In the genomic region with DNA sequence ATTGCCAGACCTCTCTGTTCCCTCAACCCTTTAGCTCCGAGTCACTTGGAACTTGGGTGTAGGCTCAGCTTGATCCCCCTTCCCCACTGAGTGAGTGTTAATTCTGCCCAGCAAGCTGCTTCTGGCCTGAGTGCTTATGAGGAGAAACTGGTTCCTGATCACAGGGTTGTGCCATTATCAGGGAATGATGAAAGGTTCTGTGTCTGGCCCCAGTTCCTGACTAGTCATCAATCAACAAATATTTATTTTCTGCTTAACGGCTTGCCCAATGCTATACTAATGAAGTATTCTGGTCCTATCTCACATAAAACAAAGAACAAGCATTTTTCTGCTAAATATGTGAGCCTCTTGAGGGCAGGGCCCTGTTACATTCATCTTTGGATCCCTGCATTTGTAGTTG, we compare ENCODE assay signal across 18 cellular contexts. TPM values are rescaled to one million over a fixed set of nuclear protein-coding genes. Genes with fewer than 3 reads are reported as not detected.
DNase-seq lines count a peak whose midpoint lies in the region; ATAC-seq, FAIRE-seq and TF ChIP-seq lines count a peak whose summit lies in the region.
"Had no signal": no experiment of that assay in that cellular context is flagged by ENCODE, and none has a peak within 500 bp of the region (broad histone marks: within the 10 kb centered on the region; RNA-seq: fewer than 3 reads in every experiment).

No MANE protein-coding gene starts in this region.

- H3K9ac ChIP-seq in mesenchymal stem cell (ENCODE audit: low read length): no peak overlapping the region

- no peak overlapping the region for H3K4ac ChIP-seq in mesenchymal stem cell (ENCODE audit: low read depth in 1 of 2, low read length in 2 of 2)

- no peak for DNase-seq in activated naive CD4-positive, alpha-beta T cell treated with anti-CD3 and anti-CD28 coated beads, Interleukin-2, amount 50 U/mL, for 16 hours
- no peak for DNase-seq in WTC11 (ENCODE audit: low spot score)
- DNase-seq in mesenchymal stem cell: no peak
- DNase-seq in T-helper 2 cell treated with Interferon-gamma antibody and Interleukin-4, amounts not matched to agents 5 μg/mL and 100 μg/mL, for 36 hours (ENCODE audit: low spot score): no peak
- DNase-seq in pancreas: no peak
- DNase-seq in spleen: no peak
- DNase-seq: C1 segment of cervical spinal cord; CD4-positive, alpha-beta T cell; DND-41; GDM1; HFFc6 had no signal

- TF ChIP-seq CTCF in HEK293 (tag by site-specific recombination; IDR thresholded peaks at IDR 0.05) (no peak), WTC11 (IDR thresholded peaks at IDR 0.05) (no peak), pancreas (IDR thresholded peaks at IDR 0.05) (no peak), spleen (IDR thresholded peaks at IDR 0.05 in 8 of 11, conservative IDR thresholded peaks at IDR 0.05 in 3 of 11) (no peak)

- no peak overlapping the region for H3K4me2 ChIP-seq in mesenchymal stem cell (ENCODE audit: low read length, poor library complexity, severe bottlenecking)

- H2AK5ac ChIP-seq in mesenchymal stem cell (ENCODE audit: low read length, severe bottlenecking): no peak overlapping the region

- no peak overlapping the region for H2BK5ac ChIP-seq in mesenchymal stem cell (ENCODE audit: low read depth, low read length, poor library complexity, severe bottlenecking)

- H3K4me1 ChIP-seq in HEK293 (ENCODE audit: control insufficient read depth, insufficient read depth, low read length) (no peaks in the 10 kb centered on the region), mesenchymal stem cell (ENCODE audit: control insufficient read depth, insufficient read depth, low read depth, low read length) (peaks cover 2% of the 10 kb centered on the region), pancreas (no peaks in the 10 kb centered on the region), spleen (no peaks in the 10 kb centered on the region)
- H3K4me1 ChIP-seq: HAP-1 had no signal

- no peak overlapping the region for H2BK120ac ChIP-seq in mesenchymal stem cell (ENCODE audit: low read depth, low read length)

- no peak overlapping the region for H2BK12ac ChIP-seq in mesenchymal stem cell (ENCODE audit: low read length in 2 of 2)

- peak overlapping the region; percentile 7 for H4K8ac ChIP-seq in mesenchymal stem cell (ENCODE audit: low read length)

- no peak overlapping the region for H3K14ac ChIP-seq in mesenchymal stem cell (ENCODE audit: low read length in 2 of 2)

- FAIRE-seq in pancreas (lab: Jason Lieb, UNC): no peak
- FAIRE-seq: A204.1, H1 had no signal

- H3K9me3 ChIP-seq in HEK293 (ENCODE audit: control insufficient read depth, insufficient read depth, low read depth, low read length) (no peaks in the 10 kb centered on the region), mesenchymal stem cell (ENCODE audit: control insufficient read depth, low read length) (no peaks in the 10 kb centered on the region), pancreas (no peaks in the 10 kb centered on the region), spleen (no peaks in the 10 kb centered on the region)
- H3K9me3 ChIP-seq: HAP-1 had no signal

- no peak overlapping the region for H2BK15ac ChIP-seq in mesenchymal stem cell (ENCODE audit: low read depth, poor library complexity, severe bottlenecking)

- H3K27me3 ChIP-seq in mesenchymal stem cell (ENCODE audit: control insufficient read depth in 1 of 2, insufficient read depth in 1 of 2, low read length in 2 of 2): no peaks in the 10 kb centered on the region
- no peaks in the 10 kb centered on the region for H3K27me3 ChIP-seq in pancreas
- no peaks in the 10 kb centered on the region for H3K27me3 ChIP-seq in spleen (replicated peaks in 1 of 7)

- intact Hi-C loops in pancreas (cut with DNase I) (no loop called here), spleen (cut with DNase I; ENCODE audit: low total_unique reads) (no loop called here)

- peaks cover 4% of the 10 kb centered on the region for H3K4me1 Mint-ChIP-seq in activated naive CD4-positive, alpha-beta T cell treated with anti-CD3 and anti-CD28 coated beads, Interleukin-2, amount 50 U/mL, for 24 hours
- peaks cover 3% of the 10 kb centered on the region for H3K4me1 Mint-ChIP-seq in WTC11
- H3K4me1 Mint-ChIP-seq in T-helper 2 cell treated with Interferon-gamma antibody and Interleukin-4, amounts not matched to agents 5 μg/mL and 100 μg/mL, for 36 hours (ENCODE audit: low read depth): no peaks in the 10 kb centered on the region
- H3K4me1 Mint-ChIP-seq: B cell had no signal

- peaks cover 2% of the 10 kb centered on the region for H3K36me3 Mint-ChIP-seq in activated naive CD4-positive, alpha-beta T cell treated with anti-CD3 and anti-CD28 coated beads, Interleukin-2, amount 50 U/mL, for 24 hours
- peaks cover 4% of the 10 kb centered on the region for H3K36me3 Mint-ChIP-seq in WTC11
- H3K36me3 Mint-ChIP-seq in T-helper 2 cell treated with Interferon-gamma antibody and Interleukin-4, amounts not matched to agents 5 μg/mL and 100 μg/mL, for 36 hours (ENCODE audit: low read depth): peaks cover under 1% of the 10 kb centered on the region

- H3K9me3 Mint-ChIP-seq in activated naive CD4-positive, alpha-beta T cell treated with anti-CD3 and anti-CD28 coated beads, Interleukin-2, amount 50 U/mL, for 24 hours: no peaks in the 10 kb centered on the region
- H3K9me3 Mint-ChIP-seq in WTC11: no peaks in the 10 kb centered on the region
- H3K9me3 Mint-ChIP-seq in T-helper 2 cell treated with Interferon-gamma antibody and Interleukin-4, amounts not matched to agents 5 μg/mL and 100 μg/mL, for 36 hours: no peaks in the 10 kb centered on the region
- H3K9me3 Mint-ChIP-seq: CD4-positive, alpha-beta T cell; HFFc6 had no signal

- H3K4me3 Mint-ChIP-seq in activated naive CD4-positive, alpha-beta T cell treated with anti-CD3 and anti-CD28 coated beads, Interleukin-2, amount 50 U/mL, for 24 hours: no peak overlapping the region
- no peak overlapping the region for H3K4me3 Mint-ChIP-seq in WTC11
- H3K4me3 Mint-ChIP-seq in T-helper 2 cell treated with Interferon-gamma antibody and Interleukin-4, amounts not matched to agents 5 μg/mL and 100 μg/mL, for 36 hours: no peak overlapping the region
- H3K4me3 Mint-ChIP-seq: B cell; CD4-positive, alpha-beta T cell; HFFc6 had no signal

- H3K27ac Mint-ChIP-seq in activated naive CD4-positive, alpha-beta T cell treated with anti-CD3 and anti-CD28 coated beads, Interleukin-2, amount 50 U/mL, for 24 hours: peak overlapping the region; percentile 12
- H3K27ac Mint-ChIP-seq in WTC11: 0 out of 2 replicates have a peak overlapping the region, but pooled peaks have one; percentile 23
- H3K27ac Mint-ChIP-seq in T-helper 2 cell treated with Interferon-gamma antibody and Interleukin-4, amounts not matched to agents 5 μg/mL and 100 μg/mL, for 36 hours: no peak overlapping the region
- H3K27ac Mint-ChIP-seq: B cell; CD4-positive, alpha-beta T cell; HFFc6 had no signal

- 91% methylated on average over 1 of the region's 2 CpGs for WGBS in mesenchymal stem cell
- WGBS in pancreas, 2 donors: 49 to 53% methylated on average over 2 of the region's 2 CpGs
- 84 to 94% (median 88%) methylated on average over 2 of the region's 2 CpGs for WGBS in spleen, 5 donors

- H3K18ac ChIP-seq in mesenchymal stem cell (ENCODE audit: low read depth in 1 of 2, low read length in 2 of 2): no peak overlapping the region

- no peak for ATAC-seq in WTC11
- no peak for ATAC-seq in pancreas

- H3K36me3 ChIP-seq in HEK293 (ENCODE audit: control insufficient read depth in 2 of 2, insufficient read depth in 1 of 2, low read length in 2 of 2) (peaks cover 7 to 25% of the 10 kb centered on the region in 2 experiments), mesenchymal stem cell (ENCODE audit: control insufficient read depth in 1 of 2, insufficient read depth in 2 of 2, low read depth in 1 of 2, low read length in 2 of 2) (peaks cover 10 to 25% of the 10 kb centered on the region in 2 experiments), pancreas (peaks cover 0 to 14% (median 0%) of the 10 kb centered on the region in 3 donors), spleen (peaks cover 0 to 17% (median under 1%) of the 10 kb centered on the region in 6 donors)

- no peaks in the 10 kb centered on the region for H3K79me1 ChIP-seq in mesenchymal stem cell (replicated peaks; ENCODE audit: low read length, poor library complexity, severe bottlenecking)

- H3K27ac ChIP-seq in HEK293 (ENCODE audit: extremely low read depth, low read depth, low read length) (no peak overlapping the region), mesenchymal stem cell (ENCODE audit: low read length, poor library complexity, severe bottlenecking) (no peak overlapping the region), pancreas (no peak overlapping the region), spleen (no peak overlapping the region)
- H3K27ac ChIP-seq: HL-60 had no signal

- TF ChIP-seq POLR2A in spleen (IDR thresholded peaks at IDR 0.05): no peak

- no peak overlapping the region for H4K91ac ChIP-seq in mesenchymal stem cell (ENCODE audit: low read length)

- H2AFZ ChIP-seq in mesenchymal stem cell (ENCODE audit: low read depth, low read length): no peak overlapping the region

- CTCF ChIA-PET in HEK293 (lab: Yijun Ruan, JAX) (no interaction called here), WTC11 (lab: Charles Lee) (interaction anchor here (0.6 kb wide), 1 partner anchor 14 kb away, joined by 3 read pairs; no protein-coding TSS in a partner anchor)

- no peaks in the 10 kb centered on the region for H3K27me3 Mint-ChIP-seq in activated naive CD4-positive, alpha-beta T cell treated with anti-CD3 and anti-CD28 coated beads, Interleukin-2, amount 50 U/mL, for 24 hours
- no peaks in the 10 kb centered on the region for H3K27me3 Mint-ChIP-seq in WTC11 (ENCODE audit: low read depth)
- no peaks in the 10 kb centered on the region for H3K27me3 Mint-ChIP-seq in T-helper 2 cell treated with Interferon-gamma antibody and Interleukin-4, amounts not matched to agents 5 μg/mL and 100 μg/mL, for 36 hours (ENCODE audit: low read depth)
- H3K27me3 Mint-ChIP-seq: B cell; CD4-positive, alpha-beta T cell had no signal

- no peak overlapping the region for H3K23ac ChIP-seq in mesenchymal stem cell (ENCODE audit: low read length in 2 of 2)

- POLR2A ChIA-PET in HEK293 (lab: Yijun Ruan, JAX) (no interaction called here), WTC11 (lab: Charles Lee) (interaction anchor here (0.6 kb wide), 1 partner anchor 337 kb away, joined by 4 read pairs; no protein-coding TSS in a partner anchor)

- H3K4me3 ChIP-seq in HEK293 (ENCODE audit: low read depth, low read length): no peak overlapping the region
- no peak overlapping the region for H3K4me3 ChIP-seq in mesenchymal stem cell (ENCODE audit: insufficient read depth in 1 of 2, low read depth in 1 of 2, low read length in 2 of 2)
- H3K4me3 ChIP-seq in pancreas: no peak overlapping the region
- no peak overlapping the region for H3K4me3 ChIP-seq in spleen
- H3K4me3 ChIP-seq: HAP-1 had no signal

RNA-seq across cellular contexts. Expression of a gene that starts 20.8 kb away (rescaled TPM):
- total RNA-seq in WTC11 (2021) (12.8 to 22.6 TPM (median 14.9 TPM) in 3 replicates), pancreas (10 to 100 TPM; 13.3 to 22.3 (median 14.1) TPM), spleen (10 to 100 TPM; 29.8 to 44.0 (median 36.2) TPM)
- polyA plus RNA-seq in mesenchymal stem cell (2013, experiment 1 of 2): 16.4 TPM
- 15.3 TPM for polyA plus RNA-seq in mesenchymal stem cell (2013, experiment 2 of 2)
- polyA plus RNA-seq in pancreas (10 to 100 TPM; 18.4 to 21.3 TPM), spleen (10 to 100 TPM; 14.8 to 23.2 (median 14.9) TPM)

RNA-seq across cellular contexts. Expression of a gene that starts 59.0 kb away (rescaled TPM):
- total RNA-seq in WTC11 (2021) (33.6 to 45.2 TPM (median 34.0 TPM) in 3 replicates), pancreas (under 1 TPM; 0.09 to 0.43 (median 0.29) TPM), spleen (1 to 10 TPM in 5 of 7 donors, under 1 TPM in 2; 0.60 to 5.4 (median 2.7) TPM)
- polyA plus RNA-seq in mesenchymal stem cell (2013, experiment 1 of 2): 1.3 TPM
- 1.5 TPM for polyA plus RNA-seq in mesenchymal stem cell (2013, experiment 2 of 2)
- polyA plus RNA-seq in pancreas (under 1 TPM; 0.27 to 0.68 TPM), spleen (1 to 10 TPM; 1.0 to 1.6 (median 1.3) TPM)

RNA-seq across cellular contexts. Expression of a gene that starts 59.1 kb away (rescaled TPM):
- total RNA-seq in WTC11 (2021) (59.6 to 62.4 TPM (median 59.7 TPM) in 3 replicates), pancreas (10 to 100 TPM; 12.3 to 25.6 (median 19.0) TPM), spleen (10 to 100 TPM; 21.7 to 50.4 (median 41.7) TPM)
- 22.8 TPM for polyA plus RNA-seq in mesenchymal stem cell (2013, experiment 1 of 2)
- polyA plus RNA-seq in mesenchymal stem cell (2013, experiment 2 of 2): 21.8 TPM
- polyA plus RNA-seq in pancreas (10 to 100 TPM in 1 of 2 donors, 1 to 10 TPM in 1; 7.8 to 12.3 TPM), spleen (10 to 100 TPM; 13.8 to 18.1 (median 15.2) TPM)
